Comparison of ENCODE assay signal across 1 cellular context in the genomic region with DNA sequence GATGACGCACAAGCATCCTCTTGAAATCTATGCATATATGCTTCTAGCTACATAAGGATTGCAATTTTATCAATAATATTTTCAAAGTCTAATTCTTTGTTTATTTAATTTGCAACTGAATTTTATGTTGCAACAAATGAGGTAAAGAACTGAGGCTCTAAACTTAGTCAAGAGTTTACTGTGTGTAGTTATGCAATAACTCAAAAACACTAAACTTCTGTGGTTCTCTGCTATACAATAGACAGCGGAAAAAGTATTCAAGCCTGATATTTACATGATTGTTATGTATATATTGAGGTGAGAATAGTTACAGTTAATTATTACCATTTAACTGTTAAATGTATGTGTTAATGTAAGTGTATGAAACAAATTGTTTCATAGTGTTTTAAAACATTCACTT.
TF ChIP-seq lines count a peak whose summit lies in the region.

No MANE protein-coding gene starts in this region.

TF ChIP-seq in GM23338, 12 proteins besides CTCF, POLR2A, EP300 and RAD21 (continued from another document):
- TF ChIP-seq, protein P1, sequence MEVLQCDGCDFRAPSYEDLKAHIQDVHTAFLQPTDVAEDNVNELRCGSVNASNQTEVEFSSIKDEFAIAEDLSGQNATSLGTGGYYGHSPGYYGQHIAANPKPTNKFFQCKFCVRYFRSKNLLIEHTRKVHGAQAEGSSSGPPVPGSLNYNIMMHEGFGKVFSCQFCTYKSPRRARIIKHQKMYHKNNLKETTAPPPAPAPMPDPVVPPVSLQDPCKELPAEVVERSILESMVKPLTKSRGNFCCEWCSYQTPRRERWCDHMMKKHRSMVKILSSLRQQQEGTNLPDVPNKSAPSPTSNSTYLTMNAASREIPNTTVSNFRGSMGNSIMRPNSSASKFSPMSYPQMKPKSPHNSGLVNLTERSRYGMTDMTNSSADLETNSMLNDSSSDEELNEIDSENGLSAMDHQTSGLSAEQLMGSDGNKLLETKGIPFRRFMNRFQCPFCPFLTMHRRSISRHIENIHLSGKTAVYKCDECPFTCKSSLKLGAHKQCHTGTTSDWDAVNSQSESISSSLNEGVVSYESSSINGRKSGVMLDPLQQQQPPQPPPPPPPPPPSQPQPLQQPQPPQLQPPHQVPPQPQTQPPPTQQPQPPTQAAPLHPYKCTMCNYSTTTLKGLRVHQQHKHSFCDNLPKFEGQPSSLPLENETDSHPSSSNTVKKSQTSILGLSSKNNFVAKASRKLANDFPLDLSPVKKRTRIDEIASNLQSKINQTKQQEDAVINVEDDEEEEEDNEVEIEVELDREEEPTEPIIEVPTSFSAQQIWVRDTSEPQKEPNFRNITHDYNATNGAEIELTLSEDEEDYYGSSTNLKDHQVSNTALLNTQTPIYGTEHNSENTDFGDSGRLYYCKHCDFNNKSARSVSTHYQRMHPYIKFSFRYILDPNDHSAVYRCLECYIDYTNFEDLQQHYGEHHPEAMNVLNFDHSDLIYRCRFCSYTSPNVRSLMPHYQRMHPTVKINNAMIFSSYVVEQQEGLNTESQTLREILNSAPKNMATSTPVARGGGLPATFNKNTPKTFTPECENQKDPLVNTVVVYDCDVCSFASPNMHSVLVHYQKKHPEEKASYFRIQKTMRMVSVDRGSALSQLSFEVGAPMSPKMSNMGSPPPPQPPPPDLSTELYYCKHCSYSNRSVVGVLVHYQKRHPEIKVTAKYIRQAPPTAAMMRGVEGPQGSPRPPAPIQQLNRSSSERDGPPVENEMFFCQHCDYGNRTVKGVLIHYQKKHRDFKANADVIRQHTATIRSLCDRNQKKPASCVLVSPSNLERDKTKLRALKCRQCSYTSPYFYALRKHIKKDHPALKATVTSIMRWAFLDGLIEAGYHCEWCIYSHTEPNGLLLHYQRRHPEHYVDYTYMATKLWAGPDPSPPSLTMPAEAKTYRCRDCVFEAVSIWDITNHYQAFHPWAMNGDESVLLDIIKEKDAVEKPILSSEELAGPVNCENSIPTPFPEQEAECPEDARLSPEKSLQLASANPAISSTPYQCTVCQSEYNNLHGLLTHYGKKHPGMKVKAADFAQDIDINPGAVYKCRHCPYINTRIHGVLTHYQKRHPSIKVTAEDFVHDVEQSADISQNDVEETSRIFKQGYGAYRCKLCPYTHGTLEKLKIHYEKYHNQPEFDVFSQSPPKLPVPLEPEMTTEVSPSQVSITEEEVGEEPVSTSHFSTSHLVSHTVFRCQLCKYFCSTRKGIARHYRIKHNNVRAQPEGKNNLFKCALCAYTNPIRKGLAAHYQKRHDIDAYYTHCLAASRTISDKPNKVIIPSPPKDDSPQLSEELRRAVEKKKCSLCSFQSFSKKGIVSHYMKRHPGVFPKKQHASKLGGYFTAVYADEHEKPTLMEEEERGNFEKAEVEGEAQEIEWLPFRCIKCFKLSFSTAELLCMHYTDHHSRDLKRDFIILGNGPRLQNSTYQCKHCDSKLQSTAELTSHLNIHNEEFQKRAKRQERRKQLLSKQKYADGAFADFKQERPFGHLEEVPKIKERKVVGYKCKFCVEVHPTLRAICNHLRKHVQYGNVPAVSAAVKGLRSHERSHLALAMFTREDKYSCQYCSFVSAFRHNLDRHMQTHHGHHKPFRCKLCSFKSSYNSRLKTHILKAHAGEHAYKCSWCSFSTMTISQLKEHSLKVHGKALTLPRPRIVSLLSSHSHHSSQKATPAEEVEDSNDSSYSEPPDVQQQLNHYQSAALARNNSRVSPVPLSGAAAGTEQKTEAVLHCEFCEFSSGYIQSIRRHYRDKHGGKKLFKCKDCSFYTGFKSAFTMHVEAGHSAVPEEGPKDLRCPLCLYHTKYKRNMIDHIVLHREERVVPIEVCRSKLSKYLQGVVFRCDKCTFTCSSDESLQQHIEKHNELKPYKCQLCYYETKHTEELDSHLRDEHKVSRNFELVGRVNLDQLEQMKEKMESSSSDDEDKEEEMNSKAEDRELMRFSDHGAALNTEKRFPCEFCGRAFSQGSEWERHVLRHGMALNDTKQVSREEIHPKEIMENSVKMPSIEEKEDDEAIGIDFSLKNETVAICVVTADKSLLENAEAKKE (CRISPR knock-in tag; IDR thresholded peaks at IDR 0.05) = no peak
- TF ChIP-seq, protein P2, sequence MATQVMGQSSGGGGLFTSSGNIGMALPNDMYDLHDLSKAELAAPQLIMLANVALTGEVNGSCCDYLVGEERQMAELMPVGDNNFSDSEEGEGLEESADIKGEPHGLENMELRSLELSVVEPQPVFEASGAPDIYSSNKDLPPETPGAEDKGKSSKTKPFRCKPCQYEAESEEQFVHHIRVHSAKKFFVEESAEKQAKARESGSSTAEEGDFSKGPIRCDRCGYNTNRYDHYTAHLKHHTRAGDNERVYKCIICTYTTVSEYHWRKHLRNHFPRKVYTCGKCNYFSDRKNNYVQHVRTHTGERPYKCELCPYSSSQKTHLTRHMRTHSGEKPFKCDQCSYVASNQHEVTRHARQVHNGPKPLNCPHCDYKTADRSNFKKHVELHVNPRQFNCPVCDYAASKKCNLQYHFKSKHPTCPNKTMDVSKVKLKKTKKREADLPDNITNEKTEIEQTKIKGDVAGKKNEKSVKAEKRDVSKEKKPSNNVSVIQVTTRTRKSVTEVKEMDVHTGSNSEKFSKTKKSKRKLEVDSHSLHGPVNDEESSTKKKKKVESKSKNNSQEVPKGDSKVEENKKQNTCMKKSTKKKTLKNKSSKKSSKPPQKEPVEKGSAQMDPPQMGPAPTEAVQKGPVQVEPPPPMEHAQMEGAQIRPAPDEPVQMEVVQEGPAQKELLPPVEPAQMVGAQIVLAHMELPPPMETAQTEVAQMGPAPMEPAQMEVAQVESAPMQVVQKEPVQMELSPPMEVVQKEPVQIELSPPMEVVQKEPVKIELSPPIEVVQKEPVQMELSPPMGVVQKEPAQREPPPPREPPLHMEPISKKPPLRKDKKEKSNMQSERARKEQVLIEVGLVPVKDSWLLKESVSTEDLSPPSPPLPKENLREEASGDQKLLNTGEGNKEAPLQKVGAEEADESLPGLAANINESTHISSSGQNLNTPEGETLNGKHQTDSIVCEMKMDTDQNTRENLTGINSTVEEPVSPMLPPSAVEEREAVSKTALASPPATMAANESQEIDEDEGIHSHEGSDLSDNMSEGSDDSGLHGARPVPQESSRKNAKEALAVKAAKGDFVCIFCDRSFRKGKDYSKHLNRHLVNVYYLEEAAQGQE (IDR thresholded peaks at IDR 0.05; ENCODE audit: unreplicated experiment) = no peak
- TF ChIP-seq POLR2AphosphoS5 (IDR thresholded peaks at IDR 0.05; ENCODE audit: low read depth) = no peak
